ENCODE assay signal across 24 cellular contexts in the genomic region with DNA sequence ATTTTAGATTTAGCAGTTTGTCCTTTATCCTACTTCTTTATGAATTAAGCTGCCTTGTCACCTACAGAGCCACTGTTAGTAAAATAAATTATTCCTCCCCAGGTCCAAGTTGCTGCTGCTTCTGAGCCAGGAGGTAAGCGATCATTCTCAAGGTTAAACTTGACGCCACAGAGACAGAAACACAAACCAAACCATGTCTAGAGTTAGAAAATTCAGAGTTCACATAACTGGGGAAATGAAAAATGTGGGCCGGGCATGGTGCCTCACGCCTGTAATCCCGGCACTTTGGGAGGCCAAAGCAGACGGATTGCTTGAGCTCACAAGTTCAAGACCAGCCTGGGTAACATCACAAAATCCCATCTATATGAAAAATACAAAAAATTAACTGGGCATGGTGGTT. TPM values are rescaled to one million over a fixed set of nuclear protein-coding genes. Genes with fewer than 3 reads are reported as not detected.
A peak's percentile ranks its signal among the peaks of the same experiment; 100 is the strongest.
DNase-seq lines count a peak whose midpoint lies in the region; ATAC-seq and TF ChIP-seq lines count a peak whose summit lies in the region.
"Had no signal": no experiment of that assay in that cellular context is flagged by ENCODE, and none has a peak within 500 bp of the region (broad histone marks: within the 10 kb centered on the region; RNA-seq: fewer than 3 reads in every experiment).

No MANE protein-coding gene starts in this region.

- H3K27me3 Mint-ChIP-seq in natural killer cell (ENCODE audit: low read depth in 2 of 2) = no peaks in the 10 kb centered on the region
- H3K27me3 Mint-ChIP-seq in natural killer cell treated with Interleukin-12 subunit alpha and Interleukin-12 subunit beta and Interleukin-15 and Interleukin-18, amount 100 ng/mL, for 72 hours = no peaks in the 10 kb centered on the region
- H3K27me3 Mint-ChIP-seq: CD4-positive, CD25-positive, alpha-beta regulatory T cell had no signal

- intact Hi-C loops in natural killer cell (cut with micrococcal nuclease) = loop anchor here (1.0 to 2.0 kb wide), 2 partner anchors 77 to 383 kb away; no protein-coding TSS in a partner anchor
- intact Hi-C loops in adrenal gland (cut with DNase I) = loop anchor here in 1 of 2 donors (10.0 kb wide), 1 partner anchor 183 kb away; no protein-coding TSS in a partner anchor
- intact Hi-C loops in right lobe of liver (cut with DNase I) = loop anchor here in 1 of 2 donors (5.0 kb wide), 1 partner anchor 80 kb away; a partner anchor contains a TSS
- intact Hi-C loops in testis (cut with DNase I; ENCODE audit: low total_unique reads) = no loop called here

- no peak overlapping the region for H3K4me3 Mint-ChIP-seq in natural killer cell
- no peak overlapping the region for H3K4me3 Mint-ChIP-seq in natural killer cell treated with Interleukin-12 subunit alpha and Interleukin-12 subunit beta and Interleukin-15 and Interleukin-18, amount 100 ng/mL, for 72 hours
- H3K4me3 Mint-ChIP-seq: CD4-positive, CD25-positive, alpha-beta regulatory T cell had no signal

- H3K27ac Mint-ChIP-seq in natural killer cell = peak overlapping the region; percentile 36 to 40
- peak overlapping the region in 1 of 2 donors; percentile 73 for H3K27ac Mint-ChIP-seq in natural killer cell treated with Interleukin-12 subunit alpha and Interleukin-12 subunit beta and Interleukin-15 and Interleukin-18, amount 100 ng/mL, for 72 hours

- no peaks in the 10 kb centered on the region for H3K9me3 Mint-ChIP-seq in natural killer cell
- no peaks in the 10 kb centered on the region for H3K9me3 Mint-ChIP-seq in natural killer cell treated with Interleukin-12 subunit alpha and Interleukin-12 subunit beta and Interleukin-15 and Interleukin-18, amount 100 ng/mL, for 72 hours
- H3K9me3 Mint-ChIP-seq: CD4-positive, CD25-positive, alpha-beta regulatory T cell had no signal

- H3K36me3 ChIP-seq in adrenal gland (replicated peaks in 1 of 2) = no peaks in the 10 kb centered on the region
- peaks cover 0 to 12% (median 2%) of the 10 kb centered on the region in 4 donors for H3K36me3 ChIP-seq in right lobe of liver
- H3K36me3 ChIP-seq in testis (ENCODE audit: low read depth, missing control alignments) = no peaks in the 10 kb centered on the region

- H3K36me3 Mint-ChIP-seq in natural killer cell = peaks cover 8% of the 10 kb centered on the region
- H3K36me3 Mint-ChIP-seq in natural killer cell treated with Interleukin-12 subunit alpha and Interleukin-12 subunit beta and Interleukin-15 and Interleukin-18, amount 100 ng/mL, for 72 hours = peaks cover 31% of the 10 kb centered on the region
- H3K36me3 Mint-ChIP-seq: CD4-positive, CD25-positive, alpha-beta regulatory T cell had no signal

- H3K27me3 ChIP-seq in adrenal gland = no peaks in the 10 kb centered on the region
- H3K27me3 ChIP-seq in right lobe of liver = no peaks in the 10 kb centered on the region
- H3K27me3 ChIP-seq in testis = no peaks in the 10 kb centered on the region

- ATAC-seq in natural killer cell (no peak), right lobe of liver (no peak)
- ATAC-seq in natural killer cell treated with Interleukin-12 subunit alpha and Interleukin-12 subunit beta and Interleukin-15 and Interleukin-18, amount 100 ng/mL, for 72 hours = no peak

- peaks cover 25 to 28% of the 10 kb centered on the region in 2 donors for H3K4me1 Mint-ChIP-seq in natural killer cell
- peaks cover 27 to 55% of the 10 kb centered on the region in 2 donors for H3K4me1 Mint-ChIP-seq in natural killer cell treated with Interleukin-12 subunit alpha and Interleukin-12 subunit beta and Interleukin-15 and Interleukin-18, amount 100 ng/mL, for 72 hours (ENCODE audit: low read depth in 2 of 2)

- no peak for TF ChIP-seq CTCF in natural killer cell (IDR thresholded peaks at IDR 0.05)
- no peak for TF ChIP-seq CTCF in adrenal gland (IDR thresholded peaks at IDR 0.05)
- no peak for TF ChIP-seq CTCF in right lobe of liver (IDR thresholded peaks at IDR 0.05)
- TF ChIP-seq CTCF in testis (IDR thresholded peaks at IDR 0.05) = no peak

- H3K4me3 ChIP-seq in adrenal gland (no peak overlapping the region), right lobe of liver (no peak overlapping the region), testis (no peak overlapping the region)
- H3K4me3 ChIP-seq: PC-9, SK-N-MC had no signal

- TF ChIP-seq POLR2A in adrenal gland (IDR thresholded peaks at IDR 0.05) = no peak
- no peak for TF ChIP-seq POLR2A in right lobe of liver (IDR thresholded peaks at IDR 0.05)
- TF ChIP-seq POLR2A in testis (IDR thresholded peaks at IDR 0.05) = no peak

- H3K9me3 ChIP-seq in adrenal gland (replicated peaks in 1 of 3) (no peaks in the 10 kb centered on the region), right lobe of liver (no peaks in the 10 kb centered on the region), testis (no peaks in the 10 kb centered on the region)

- H3K27ac ChIP-seq in adrenal gland (peak overlapping the region in 3 of 5 donors; percentile 2 to 63 (median 21)), right lobe of liver (peak overlapping the region in 2 of 3 donors; percentile 20 to 51), testis (peak overlapping the region in 1 of 2 donors; percentile 58), caudate nucleus (ENCODE audit: low read depth, low read length) (no peak overlapping the region)
- H3K27ac ChIP-seq: HL-60, PC-9, SK-N-MC had no signal

- H3K4me1 ChIP-seq in adrenal gland (replicated peaks in 1 of 2) (no peaks in the 10 kb centered on the region), right lobe of liver (peaks cover 0 to 48% (median 19%) of the 10 kb centered on the region in 4 donors), testis (no peaks in the 10 kb centered on the region)

- no peak for DNase-seq in natural killer cell
- no peak for DNase-seq in natural killer cell treated with Interleukin-12 subunit alpha and Interleukin-12 subunit beta and Interleukin-15 and Interleukin-18, amount 100 ng/mL, for 72 hours (ENCODE audit: low spot score)
- peak; percentile 44 to 77 (median 59) for DNase-seq in adrenal gland
- no peak for DNase-seq in right lobe of liver
- DNase-seq in testis = peak; percentile 31
- no peak for DNase-seq in GM19240 (ENCODE audit: insufficient read length, low spot score)
- no peak for DNase-seq in NCI-H2227 treated with DMSO at 0.1 percent for 48 hours (lab: John Stamatoyannopoulos, UW)
- DNase-seq in caudate nucleus (lab: John Stamatoyannopoulos, UW) = no peak
- DNase-seq: AML-193; CD4-positive, CD25-positive, alpha-beta regulatory T cell; GOT3; HCEC 1CT; IMR-90; Kasumi-1; NCI-H1417; NCI-H187; NCI-H2107; NCI-H510A treated with DMSO at 0.1 percent for 48 hours; NCI-H748 treated with DMSO at 0.1 percent for 48 hours; PC-9; RPMI8226; SHP77 had no signal

- WGBS in adrenal gland, 4 donors = 31 to 44% (median 37%) methylated on average over 6 of the region's 6 CpGs
- 89% methylated on average over 6 of the region's 6 CpGs for WGBS in right lobe of liver (ENCODE audit: insufficient coverage, low coverage, low lambda C conversion rate, missing lambda C conversion rate)
- WGBS in testis, 2 donors = 55 to 66% methylated on average over 6 of the region's 6 CpGs

RNA-seq across cellular contexts. Expression of a gene that starts 55.1 kb away (rescaled TPM):
- 100 to 1,000 TPM; 113 to 119 (median 117) TPM for total RNA-seq in natural killer cell
- 100 to 1,000 TPM in 1 of 2 donors, 10 to 100 TPM in 1; 73.0 to 104 TPM for total RNA-seq in natural killer cell treated with Interleukin-12 subunit alpha and Interleukin-12 subunit beta and Interleukin-15 and Interleukin-18, amount 100 ng/mL, for 72 hours
- 100 to 1,000 TPM in 5 of 8 donors, 10 to 100 TPM in 3; 51.2 to 133 (median 116) TPM for total RNA-seq in adrenal gland
- 100 to 1,000 TPM in 1 of 3 donors, 10 to 100 TPM in 2; 19.9 to 125 (median 24.0) TPM for polyA plus RNA-seq in adrenal gland
- total RNA-seq in right lobe of liver = 10 to 100 TPM; 45.0 to 96.6 (median 71.8) TPM
- total RNA-seq in testis = 10 to 100 TPM; 67.8 to 69.3 TPM
- 69.8 TPM for polyA plus RNA-seq in testis (ENCODE audit: insufficient read depth, low read depth, low replicate concordance)

Comparison
In these comparisons a context has a peak if more than half of its experiments do, and no peak if none do; other contexts are left out.
1. DNase-seq: peak in adrenal gland (7 of 7) and testis (single experiment); none in natural killer cell (single experiment), natural killer cell treated with Interleukin-12 subunit alpha and Interleukin-12 subunit beta and Interleukin-15 and Interleukin-18, amount 100 ng/mL, for 72 hours (single experiment), right lobe of liver (0 of 3), GM19240 (single experiment), NCI-H2227 treated with DMSO at 0.1 percent for 48 hours (single experiment) and caudate nucleus (0 of 61).